14 cellular contexts compared by ENCODE assay signal in the genomic region with DNA sequence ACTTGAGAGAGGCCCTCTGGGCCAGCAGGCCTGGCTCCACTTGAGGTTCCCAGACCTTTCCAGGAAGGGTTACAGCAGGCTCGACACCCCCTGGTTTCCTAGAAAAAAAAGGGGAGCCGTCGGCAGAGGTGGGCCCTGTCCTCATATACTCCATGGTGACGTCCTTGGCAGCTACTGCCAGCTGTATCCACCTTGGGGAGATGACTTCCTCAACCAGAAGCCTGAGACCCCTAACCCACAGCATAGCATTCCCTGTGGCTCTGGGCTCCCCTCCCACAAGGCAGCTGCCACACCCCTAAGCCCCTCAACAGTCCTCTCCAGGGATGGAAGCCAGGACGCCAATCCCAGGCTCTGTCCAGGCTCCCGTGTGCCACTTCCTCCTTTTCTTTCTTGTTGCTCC.
DNase-seq lines count a peak whose midpoint lies in the region; ATAC-seq, FAIRE-seq and TF ChIP-seq lines count a peak whose summit lies in the region.
"Had no signal": no experiment of that assay in that cellular context is flagged by ENCODE, and none has a peak within 500 bp of the region (broad histone marks: within the 10 kb centered on the region; RNA-seq: fewer than 3 reads in every experiment).

No MANE protein-coding gene starts in this region.

- no peak overlapping the region for H3K9ac ChIP-seq in K562 (ENCODE audit: insufficient read depth in 1 of 2, low read depth in 2 of 2, low read length in 2 of 2)
- no peak overlapping the region for H3K9ac ChIP-seq in neural progenitor cell

- H3K4me2 ChIP-seq in K562 (ENCODE audit: insufficient read depth, low read length) (no peak overlapping the region), neural progenitor cell (no peak overlapping the region)

- BruUV-seq in K562 (replicated peaks; lab: Mats Ljungman, UMichigan) = no TSS peak

- H3K27me3 ChIP-seq in SJCRH30 (no peaks in the 10 kb centered on the region), K562 (ENCODE audit: control insufficient read depth in 2 of 2, insufficient read depth in 2 of 2, low read length in 2 of 2) (peaks cover 2 to 32% of the 10 kb centered on the region in 2 experiments; a peak in 3 of 5 replicates), neural progenitor cell (no peaks in the 10 kb centered on the region)

- TF ChIP-seq EP300 in K562 (IDR thresholded peaks at IDR 0.05; ENCODE audit: low read length) = no peak

- 2% methylated on average over 6 of the region's 6 CpGs for WGBS in K562 (ENCODE audit: insufficient coverage, low coverage, missing lambda C conversion rate)

- in situ Hi-C loops in K562 (cut with MboI) = no loop called here

- H3K4me3 Mint-ChIP-seq in neural progenitor cell = no peak overlapping the region
- H3K4me3 Mint-ChIP-seq: B cell; CD4-positive, alpha-beta T cell had no signal

- H3K9me3 Mint-ChIP-seq in neural progenitor cell = peaks cover 8% of the 10 kb centered on the region
- H3K9me3 Mint-ChIP-seq: CD4-positive, alpha-beta T cell had no signal

- H3K36me3 ChIP-seq in SJCRH30 = no peaks in the 10 kb centered on the region
- no peaks in the 10 kb centered on the region for H3K36me3 ChIP-seq in K562 (ENCODE audit: control insufficient read depth, insufficient read depth, low read length)
- no peaks in the 10 kb centered on the region for H3K36me3 ChIP-seq in neural progenitor cell

- H3K27ac ChIP-seq in SJCRH30 = peak overlapping the region; percentile 58
- H3K27ac ChIP-seq in K562 (ENCODE audit: extremely low read depth, low read depth, low read length) = no peak overlapping the region
- no peak overlapping the region for H3K27ac ChIP-seq in neural progenitor cell

- H3F3A ChIP-seq in neural progenitor cell (ENCODE audit: low read depth) = no peaks in the 10 kb centered on the region

- H3K4me1 ChIP-seq in SJCRH30 = peaks cover 40% of the 10 kb centered on the region
- H3K4me1 ChIP-seq in K562 (replicated peaks in 1 of 2; ENCODE audit: control insufficient read depth in 2 of 2, insufficient read depth in 2 of 2, low read length in 2 of 2) = no peaks in the 10 kb centered on the region
- H3K4me1 ChIP-seq in neural progenitor cell = no peaks in the 10 kb centered on the region

- peaks cover 29% of the 10 kb centered on the region for H3K4me1 Mint-ChIP-seq in neural progenitor cell
- H3K4me1 Mint-ChIP-seq: B cell had no signal

- no peak for TF ChIP-seq POLR2A in K562 (conservative IDR thresholded peaks at IDR 0.05)

- intact Hi-C loops in K562 (cut with micrococcal nuclease) = no loop called here
- intact Hi-C loops in sciatic nerve (cut with DNase I) = no loop called here

- H4K20me1 ChIP-seq in K562 (replicated peaks; ENCODE audit: control insufficient read depth, insufficient read depth, low read length) (no peaks in the 10 kb centered on the region), neural progenitor cell (ENCODE audit: low read depth) (no peaks in the 10 kb centered on the region)

- H2AFZ ChIP-seq in K562 (ENCODE audit: low read depth, low read length) = no peak overlapping the region
- no peak overlapping the region for H2AFZ ChIP-seq in neural progenitor cell (replicated peaks)

- H3K27ac Mint-ChIP-seq in neural progenitor cell = peak overlapping the region; percentile 43
- H3K27ac Mint-ChIP-seq: B cell; CD4-positive, alpha-beta T cell had no signal

- POLR2A ChIA-PET in K562 (lab: Yijun Ruan, JAX) = interaction anchor here (0.6 kb wide), 1 partner anchor 105 kb away, joined by 4 read pairs; no protein-coding TSS in a partner anchor

- no peak for TF ChIP-seq RAD21 in K562 (CRISPR knock-in tag; conservative IDR thresholded peaks at IDR 0.05 in 1 of 2, IDR thresholded peaks at IDR 0.05 in 1 of 2)

- H3K9me1 ChIP-seq in K562 (ENCODE audit: control insufficient read depth, insufficient read depth, low read length) = no peaks in the 10 kb centered on the region

- TF ChIP-seq CTCF in K562 (IDR thresholded peaks at IDR 0.05 in 2 of 3, conservative IDR thresholded peaks at IDR 0.05 in 1 of 3; ENCODE audit: insufficient read depth in 2 of 3, low read depth in 1 of 3, low read length in 3 of 3) (no peak), neural progenitor cell (IDR thresholded peaks at IDR 0.05) (no peak)

- FAIRE-seq in K562 (lab: Jason Lieb, UNC) = no peak
- FAIRE-seq: A204.1, GM12878 had no signal

- ATAC-seq in K562 = no peak
- peak; percentile 19 for ATAC-seq in sciatic nerve
- no peak for ATAC-seq in GM18861 (IDR thresholded peaks at IDR 0.05; ENCODE audit: unreplicated experiment)
- ATAC-seq in GM18858 (IDR thresholded peaks at IDR 0.05; ENCODE audit: unreplicated experiment) = no peak
- ATAC-seq: GM12878, HCT116 had no signal

- peaks cover 6% of the 10 kb centered on the region for H3K27me3 Mint-ChIP-seq in neural progenitor cell (ENCODE audit: insufficient read depth, low read depth)
- H3K27me3 Mint-ChIP-seq: CD4-positive, alpha-beta T cell had no signal

- H3K9me3 ChIP-seq in SJCRH30 (replicated peaks) = peaks cover 6% of the 10 kb centered on the region; the same call in 1 of the 2 replicates
- no peaks in the 10 kb centered on the region for H3K9me3 ChIP-seq in K562 (replicated peaks; ENCODE audit: control insufficient read depth, insufficient read depth, low read depth, low read length)
- H3K9me3 ChIP-seq in neural progenitor cell (ENCODE audit: low read depth) = no peaks in the 10 kb centered on the region

- H3K36me3 Mint-ChIP-seq in neural progenitor cell = no peaks in the 10 kb centered on the region

- no peaks in the 10 kb centered on the region for H3K79me2 ChIP-seq in K562 (ENCODE audit: control insufficient read depth, insufficient read depth, low read length)
- no peaks in the 10 kb centered on the region for H3K79me2 ChIP-seq in neural progenitor cell (ENCODE audit: low read depth)

- CTCF ChIA-PET in K562 (lab: Yijun Ruan, JAX; ENCODE audit: low intra/inter-chr PET ratio) = no interaction called here

- no peak overlapping the region for H3K4me3 ChIP-seq in SJCRH30
- H3K4me3 ChIP-seq in K562 = no peak overlapping the region
- H3K4me3 ChIP-seq in neural progenitor cell = no peak overlapping the region
- H3K4me3 ChIP-seq: GM12878 had no signal

- DNase-seq in SJCRH30 = peak; percentile 53 to 64
- no peak for DNase-seq in K562 (ENCODE audit: extremely low read depth in 1 of 4, low spot score in 3 of 4)
- no peak for DNase-seq in neural progenitor cell (ENCODE audit: low spot score)
- no peak for DNase-seq in sciatic nerve (ENCODE audit: low spot score)
- no peak for DNase-seq in NCI-H2107 treated with DMSO at 0.1 percent for 48 hours (lab: John Stamatoyannopoulos, UW; ENCODE audit: unreplicated experiment)
- DNase-seq: C1 segment of cervical spinal cord; CD4-positive, alpha-beta T cell; DMS79 had no signal

TF ChIP-seq in K562, 482 proteins besides CTCF, POLR2A, EP300 and RAD21:
- TF ChIP-seq SPI1 (IDR thresholded peaks at IDR 0.05; ENCODE audit: borderline replicate concordance, low read depth, low read length) (peak; percentile 36; the same call in 1 of the 2 replicates), CREBBP (IDR thresholded peaks at IDR 0.05; ENCODE audit: low read depth, low read length) (no peak)
- TF ChIP-seq, protein P1, sequence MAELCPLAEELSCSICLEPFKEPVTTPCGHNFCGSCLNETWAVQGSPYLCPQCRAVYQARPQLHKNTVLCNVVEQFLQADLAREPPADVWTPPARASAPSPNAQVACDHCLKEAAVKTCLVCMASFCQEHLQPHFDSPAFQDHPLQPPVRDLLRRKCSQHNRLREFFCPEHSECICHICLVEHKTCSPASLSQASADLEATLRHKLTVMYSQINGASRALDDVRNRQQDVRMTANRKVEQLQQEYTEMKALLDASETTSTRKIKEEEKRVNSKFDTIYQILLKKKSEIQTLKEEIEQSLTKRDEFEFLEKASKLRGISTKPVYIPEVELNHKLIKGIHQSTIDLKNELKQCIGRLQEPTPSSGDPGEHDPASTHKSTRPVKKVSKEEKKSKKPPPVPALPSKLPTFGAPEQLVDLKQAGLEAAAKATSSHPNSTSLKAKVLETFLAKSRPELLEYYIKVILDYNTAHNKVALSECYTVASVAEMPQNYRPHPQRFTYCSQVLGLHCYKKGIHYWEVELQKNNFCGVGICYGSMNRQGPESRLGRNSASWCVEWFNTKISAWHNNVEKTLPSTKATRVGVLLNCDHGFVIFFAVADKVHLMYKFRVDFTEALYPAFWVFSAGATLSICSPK (IDR thresholded peaks at IDR 0.05; ENCODE audit: borderline replicate concordance) = no peak
TF ChIP-seq in K562: peak in this region for 1.

Comparison
In these comparisons a context has a peak if more than half of its experiments do, and no peak if none do; other contexts are left out.
1. DNase-seq: peak in SJCRH30 (2 of 2); none in K562 (0 of 4), neural progenitor cell (single experiment), sciatic nerve (single experiment) and NCI-H2107 treated with DMSO at 0.1 percent for 48 hours (single experiment).